17 cellular contexts compared by ENCODE assay signal in the genomic region with DNA sequence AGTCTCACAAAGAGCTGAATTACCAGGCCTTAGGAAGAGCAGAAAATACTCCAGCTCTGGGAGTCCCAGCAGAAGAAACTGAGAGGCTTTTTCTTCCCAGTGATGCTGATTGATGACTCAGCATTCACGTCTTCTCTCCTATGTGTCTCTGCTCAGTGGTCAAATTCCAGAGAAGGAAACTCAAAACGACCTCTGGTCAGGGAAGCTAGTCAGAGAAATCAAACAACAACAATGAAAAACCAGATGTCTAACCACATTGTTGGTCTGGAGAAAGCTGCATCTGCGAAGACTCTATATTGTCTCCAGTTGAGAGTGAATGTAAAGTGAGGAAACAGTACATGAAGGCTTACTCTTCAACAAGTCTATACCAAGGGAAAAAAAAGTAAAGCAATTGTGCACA. TPM values are rescaled to one million over a fixed set of nuclear protein-coding genes. Genes with fewer than 3 reads are reported as not detected.
A peak's percentile ranks its signal among the peaks of the same experiment; 100 is the strongest.
DNase-seq lines count a peak whose midpoint lies in the region; ATAC-seq and TF ChIP-seq lines count a peak whose summit lies in the region.
"Had no signal": no experiment of that assay in that cellular context is flagged by ENCODE, and none has a peak within 500 bp of the region (broad histone marks: within the 10 kb centered on the region; RNA-seq: fewer than 3 reads in every experiment).

No MANE protein-coding gene starts in this region.

- H3K27me3 ChIP-seq in PC-9 (ENCODE audit: insufficient read depth, low read depth), result no peaks in the 10 kb centered on the region
- H3K27me3 ChIP-seq: tibial nerve had no signal

- TF ChIP-seq CTCF in AG10803 (conservative IDR thresholded peaks at IDR 0.05; ENCODE audit: low read length), result no peak
- no peak for TF ChIP-seq CTCF in PC-9 (conservative IDR thresholded peaks at IDR 0.05)

- H3K4me3 ChIP-seq in AG10803 (ENCODE audit: low read length) (no peak overlapping the region), mesodermal cell (ENCODE audit: extremely low read depth, insufficient read depth, low read length, poor library complexity, severe bottlenecking) (no peak overlapping the region), PC-9 (no peak overlapping the region)
- H3K4me3 ChIP-seq: prostate gland, tibial nerve had no signal

- 20 to 22% methylated on average over 1 of the region's 3 CpGs for WGBS in mesodermal cell (ENCODE audit: insufficient coverage in 2 of 2), 2 experiments

- intact Hi-C loops in PC-9 (cut with micrococcal nuclease; ENCODE audit: unreplicated experiment), result no loop called here

- BruUV-seq in PC-9 (replicated peaks; lab: Mats Ljungman, UMichigan), result no TSS peak

- CTCF ChIA-PET in PC-9 (lab: Charles Lee), result interaction anchor here (0.6 kb wide), 1 partner anchor 36 kb away, joined by 3 read pairs; no protein-coding TSS in a partner anchor

- H3F3A ChIP-seq in PC-9 (ENCODE audit: insufficient read depth, low read depth), result no peaks in the 10 kb centered on the region

- H3K36me3 ChIP-seq in mesodermal cell (ENCODE audit: control insufficient read depth, insufficient read depth, low read length) (no peaks in the 10 kb centered on the region), PC-9 (ENCODE audit: low read depth) (no peaks in the 10 kb centered on the region)
- H3K36me3 ChIP-seq: prostate gland, tibial nerve had no signal

- no peaks in the 10 kb centered on the region for H3K9me2 ChIP-seq in PC-9 (ENCODE audit: insufficient read depth)

- no peaks in the 10 kb centered on the region for H4K20me1 ChIP-seq in PC-9 (ENCODE audit: insufficient read depth)

- ATAC-seq in GM18909 (IDR thresholded peaks at IDR 0.05; ENCODE audit: poor library complexity, unreplicated experiment), result no peak
- ATAC-seq: activated CD8-positive, alpha-beta memory T cell treated with anti-CD3 and anti-CD28 coated beads, Interleukin-2, amount 10 ng/mL, durations not matched to agents 7 days and 5 days; PC-3 had no signal

- H2AFZ ChIP-seq in PC-9, result no peak overlapping the region

- H3K9me3 ChIP-seq in mesodermal cell (ENCODE audit: control insufficient read depth, low read length) (no peaks in the 10 kb centered on the region), PC-9 (ENCODE audit: insufficient read depth, low read depth) (no peaks in the 10 kb centered on the region)
- H3K9me3 ChIP-seq: prostate gland, tibial nerve had no signal

- DNase-seq in AG10803 (ENCODE audit: low read depth), result peak; percentile 81
- DNase-seq in M059J (ENCODE audit: low read depth), result peak; percentile 62
- DNase-seq in epidermal melanocyte (ENCODE audit: insufficient read length, low spot score), result peak; percentile 42
- no peak for DNase-seq in PC-9
- DNase-seq in DMS153 treated with DMSO at 0.1 percent for 48 hours (lab: John Stamatoyannopoulos, UW; ENCODE audit: unreplicated experiment), result no peak
- DNase-seq in stimulated activated naive CD4-positive, alpha-beta T cell treated with Interleukin-2 at 50 U/mL for 16 hours (lab: John Stamatoyannopoulos, UW), result no peak
- DNase-seq: activated CD8-positive, alpha-beta memory T cell treated with anti-CD3 and anti-CD28 coated beads, Interleukin-2, amount 10 ng/mL, durations not matched to agents 7 days and 5 days; activated naive CD4-positive, alpha-beta T cell treated with anti-CD3 and anti-CD28 coated beads, Interleukin-2, amount 10 ng/mL, durations not matched to agents 7 days and 5 days; DND-41; erythroblast; NCI-H1436 treated with DMSO at 0.1 percent for 48 hours; NCI-H510A; PC-3 had no signal

- H3K27ac ChIP-seq in mesodermal cell (ENCODE audit: low read depth, low read length, severe bottlenecking) (peak overlapping the region; percentile 25), PC-9 (no peak overlapping the region)
- H3K27ac ChIP-seq: prostate gland, tibial nerve had no signal

- H3K4me1 ChIP-seq in mesodermal cell (ENCODE audit: control insufficient read depth, insufficient read depth, low read length, poor library complexity, severe bottlenecking) (peaks cover 8% of the 10 kb centered on the region), PC-9 (replicated peaks; ENCODE audit: insufficient read depth) (peaks cover 5% of the 10 kb centered on the region; the same call in 1 of the 2 replicates)
- H3K4me1 ChIP-seq: prostate gland, tibial nerve had no signal

- H3K4me2 ChIP-seq in PC-9, result no peak overlapping the region

- H3K79me2 ChIP-seq in PC-9 (ENCODE audit: low read depth), result no peaks in the 10 kb centered on the region

- POLR2A ChIA-PET in PC-9 (lab: Charles Lee; ENCODE audit: unreplicated experiment), result no interaction called here

RNA-seq across cellular contexts. Expression of a gene that starts 28.6 kb away (rescaled TPM):
- total RNA-seq in M059J (2014; rRNA removed; shearing (Covaris generic)), result 13.9 and 22.8 TPM in 2 replicates
- 23.7 TPM for polyA plus RNA-seq in mesodermal cell (2013, experiment 1 of 2)
- polyA plus RNA-seq in mesodermal cell (2013, experiment 2 of 2), result 24.6 TPM
- 7.5 and 8.3 TPM in 2 replicates for total RNA-seq in PC-9 (2021)

Comparison
In these comparisons a context has a peak if more than half of its experiments do, and no peak if none do; other contexts are left out.
1. DNase-seq: peak in AG10803 (single experiment), M059J (single experiment) and epidermal melanocyte (single experiment); none in PC-9 (0 of 2), DMS153 treated with DMSO at 0.1 percent for 48 hours (single experiment) and stimulated activated naive CD4-positive, alpha-beta T cell treated with Interleukin-2 at 50 U/mL for 16 hours (single experiment).